Comparison of ENCODE assay signal across 19 cellular contexts in the genomic region with DNA sequence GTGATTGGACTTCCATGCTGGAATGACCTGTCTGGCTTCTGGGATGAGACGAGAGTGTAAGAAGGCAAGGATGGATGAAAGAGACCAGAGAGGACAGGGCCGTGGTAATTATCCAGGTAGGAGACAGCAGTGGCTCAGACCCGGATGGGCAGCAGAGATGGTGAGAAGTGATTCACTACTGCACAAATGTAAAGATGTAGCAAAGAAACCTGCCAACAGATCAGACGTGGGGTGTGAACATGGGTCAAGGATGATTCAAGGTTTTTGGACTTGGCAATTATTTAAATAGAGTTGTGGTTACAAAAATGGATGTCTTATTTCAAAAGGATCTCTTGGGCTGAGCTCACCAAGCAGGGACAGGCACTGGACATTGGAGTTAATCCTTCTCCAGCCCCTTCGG. TPM values are rescaled to one million over a fixed set of nuclear protein-coding genes. Genes with fewer than 3 reads are reported as not detected.
A peak's percentile ranks its signal among the peaks of the same experiment; 100 is the strongest.
DNase-seq lines count a peak whose midpoint lies in the region; ATAC-seq and TF ChIP-seq lines count a peak whose summit lies in the region.
"Had no signal": no experiment of that assay in that cellular context is flagged by ENCODE, and none has a peak within 500 bp of the region (broad histone marks: within the 10 kb centered on the region; RNA-seq: fewer than 3 reads in every experiment).

No MANE protein-coding gene starts in this region.

- TF ChIP-seq CTCF in fibroblast of the aortic adventitia (IDR thresholded peaks at IDR 0.05; ENCODE audit: insufficient read depth, low read length), result no peak

- H3K27me3 ChIP-seq in MG63, result no peaks in the 10 kb centered on the region

- DNase-seq in AG08395 (ENCODE audit: low spot score), result peak; percentile 44
- DNase-seq in EH (ENCODE audit: low read depth), result peak; percentile 57
- peak; percentile 23 for DNase-seq in MG63
- DNase-seq in fibroblast of the aortic adventitia (ENCODE audit: low read depth), result peak; percentile 74
- DNase-seq in MV-4-11 (lab: John Stamatoyannopoulos, UW), result no peak
- DNase-seq in T-helper 9 cell, result no peak
- no peak for DNase-seq in mucosa of gallbladder (ENCODE audit: low spot score)
- DNase-seq: CD8-positive, alpha-beta T cell; DMS79; GOT3; NCI-H1436; NCI-H2029; NCI-H345; NCI-H524 treated with DMSO at 0.1 percent for 48 hours; PC-3; RPMI8226 had no signal

- no peak overlapping the region for H3K4me3 ChIP-seq in MG63
- H3K4me3 ChIP-seq in fibroblast of the aortic adventitia (ENCODE audit: low read depth, low read length), result no peak overlapping the region
- H3K4me3 ChIP-seq: BLaER1 treated with 17β-estradiol and CSF1 and Interleukin-3, amounts not matched to agents 10 nM and 100 nM; K562 had no signal

- ATAC-seq in HG03565 (IDR thresholded peaks at IDR 0.05; ENCODE audit: unreplicated experiment), result no peak
- ATAC-seq: CD8-positive, alpha-beta T cell; K562; PC-3 had no signal

- H3K36me3 ChIP-seq in MG63, result no peaks in the 10 kb centered on the region
- H3K36me3 ChIP-seq: BLaER1 treated with 17β-estradiol and CSF1 and Interleukin-3, amounts not matched to agents 10 nM and 100 nM had no signal

- H3K9me3 ChIP-seq in MG63, result no peaks in the 10 kb centered on the region
- H3K9me3 ChIP-seq: BLaER1 treated with 17β-estradiol and CSF1 and Interleukin-3, amounts not matched to agents 10 nM and 100 nM had no signal

RNA-seq across cellular contexts. Expression of a gene that starts 32.7 kb away (rescaled TPM):
- total RNA-seq in MG63 (2014; rRNA removed; shearing (Covaris generic); ENCODE audit: low replicate concordance), result 0.56 TPM in 1 of 2 replicates, not detected in the other
- total RNA-seq in fibroblast of the aortic adventitia (ENCODE audit: low replicate concordance), result 5.7 TPM in 1 of 2 replicates, not detected in the other
- 2.9 TPM for total RNA-seq in mucosa of gallbladder
- total RNA-seq: K562 had no signal

RNA-seq across cellular contexts. Expression of a gene that starts 32.8 kb away (rescaled TPM):
- total RNA-seq in MG63 (2014; rRNA removed; shearing (Covaris generic); ENCODE audit: low replicate concordance), result not detected in 2 replicates
- total RNA-seq in fibroblast of the aortic adventitia (ENCODE audit: low replicate concordance) (0.08 and 0.09 TPM in 2 replicates), mucosa of gallbladder (not detected)
- total RNA-seq: CD8-positive, alpha-beta T cell; K562 had no signal

RNA-seq across cellular contexts. Expression of a gene that starts 56.5 kb away (rescaled TPM):
- total RNA-seq in MG63 (2014; rRNA removed; shearing (Covaris generic); ENCODE audit: low replicate concordance), result 42.9 and 91.9 TPM in 2 replicates
- total RNA-seq in fibroblast of the aortic adventitia (ENCODE audit: low replicate concordance) (335 and 561 TPM in 2 replicates), mucosa of gallbladder (427 TPM)
- total RNA-seq: CD8-positive, alpha-beta T cell had no signal

Comparison
In these comparisons a context has a peak if more than half of its experiments do, and no peak if none do; other contexts are left out.
1. DNase-seq: peak in AG08395 (single experiment), EH (single experiment), MG63 (single experiment) and fibroblast of the aortic adventitia (single experiment); none in MV-4-11 (single experiment), T-helper 9 cell (single experiment) and mucosa of gallbladder (single experiment).